ENCODE assay signal across 14 cellular contexts in the genomic region with DNA sequence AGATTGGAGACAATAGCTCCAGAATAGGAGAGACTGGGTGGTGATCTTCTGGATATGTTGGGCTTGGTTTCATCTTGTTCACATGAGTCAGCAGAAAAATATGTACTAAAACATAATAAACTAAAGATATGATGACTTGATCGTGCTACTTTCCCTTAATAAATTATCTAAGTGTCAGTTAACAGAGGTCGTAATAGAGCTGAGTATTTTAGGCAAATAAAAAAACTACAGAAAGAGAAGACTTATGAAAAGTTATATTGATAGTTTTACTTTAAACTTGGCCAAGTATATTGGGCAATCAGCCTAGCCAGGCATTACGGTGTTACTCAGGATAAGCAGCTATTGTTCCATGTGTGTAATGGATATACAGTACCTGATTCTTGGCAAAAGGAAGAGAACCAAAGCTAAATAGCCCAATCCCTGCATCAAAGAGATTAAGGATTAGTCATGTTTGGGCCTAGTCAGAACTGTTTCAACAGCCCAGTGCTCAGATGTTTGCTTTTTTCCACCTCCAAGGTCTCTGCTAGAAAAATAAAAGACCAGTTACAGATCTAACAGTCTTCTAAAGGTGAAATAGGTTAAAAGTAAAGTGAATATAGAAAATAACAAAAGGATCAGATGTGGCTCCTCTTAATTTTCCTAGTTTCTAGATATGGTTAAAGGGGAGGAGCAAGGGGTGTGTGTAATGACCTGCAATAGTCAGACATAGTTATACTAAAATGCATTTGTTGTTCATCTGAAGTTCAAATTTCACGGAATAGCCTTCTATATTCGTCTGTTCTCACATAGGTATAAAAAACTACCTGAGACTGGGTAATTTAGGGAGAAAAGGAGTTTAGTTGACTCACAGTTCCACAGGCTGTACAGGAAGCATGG.
DNase-seq lines count a peak whose midpoint lies in the region; FAIRE-seq and TF ChIP-seq lines count a peak whose summit lies in the region.
"Had no signal": no experiment of that assay in that cellular context is flagged by ENCODE, and none has a peak within 500 bp of the region (broad histone marks: within the 10 kb centered on the region; RNA-seq: fewer than 3 reads in every experiment).

No MANE protein-coding gene starts in this region.

- 40 to 46% (median 42%) methylated on average over 5 of the region's 5 CpGs for WGBS in adrenal gland, 4 donors

- TF ChIP-seq POLR2A in adrenal gland (IDR thresholded peaks at IDR 0.05) (no peak), GM12892 (IDR thresholded peaks at IDR 0.05; ENCODE audit: low read depth, low read length) (no peak)

- H3K9me3 ChIP-seq in adrenal gland (replicated peaks in 1 of 3) (no peaks in the 10 kb centered on the region), tibial artery (no peaks in the 10 kb centered on the region)
- H3K9me3 ChIP-seq: sigmoid colon, vagina had no signal

- H3K27ac ChIP-seq in adrenal gland (peak overlapping the region; percentile 53 to 71 (median 66)), tibial artery (peak overlapping the region; percentile 27 to 56)
- H3K27ac ChIP-seq: sigmoid colon, vagina, VCaP had no signal

- TF ChIP-seq CTCF in adrenal gland (IDR thresholded peaks at IDR 0.05): no peak
- no peak for TF ChIP-seq CTCF in fibroblast of villous mesenchyme (IDR thresholded peaks at IDR 0.05; ENCODE audit: insufficient read depth, low read depth, low read length)
- TF ChIP-seq CTCF in tibial artery (IDR thresholded peaks at IDR 0.05): no peak

- intact Hi-C loops in adrenal gland (cut with DNase I): no loop called here
- intact Hi-C loops in tibial artery (cut with DNase I; ENCODE audit: low total_unique reads): no loop called here

- DNase-seq in HTR-8/SVneo (ENCODE audit: insufficient read length, low spot score) (peak; percentile 34), adrenal gland (peak in 4 of 7 donors; percentile 18 to 40 (median 34)), fibroblast of villous mesenchyme (ENCODE audit: low read depth) (peak; percentile 58), tibial artery (no peak), NOMO-1 (lab: John Stamatoyannopoulos, UW; ENCODE audit: unreplicated experiment in 2 of 2) (no peak), GM12892 (ENCODE audit: insufficient read length) (no peak)
- DNase-seq in activated naive CD4-positive, alpha-beta T cell (lab: John Stamatoyannopoulos, UW): no peak
- DNase-seq: activated T-cell treated with anti-CD3 and anti-CD28 coated beads, Interleukin-2, amount 50 U/mL, for 4 hours; hypothalamus; NCI-H2171; RPMI8226; sigmoid colon had no signal

- no peak overlapping the region for H3K4me3 ChIP-seq in adrenal gland
- no peak overlapping the region for H3K4me3 ChIP-seq in fibroblast of villous mesenchyme (ENCODE audit: low read depth, low read length)
- H3K4me3 ChIP-seq in tibial artery: no peak overlapping the region
- H3K4me3 ChIP-seq: sigmoid colon, vagina had no signal

- FAIRE-seq in HTR-8/SVneo (lab: Jason Lieb, UNC) (no peak), GM12892 (lab: Jason Lieb, UNC) (no peak)

- H3K27me3 ChIP-seq in adrenal gland (no peaks in the 10 kb centered on the region), tibial artery (no peaks in the 10 kb centered on the region)
- H3K27me3 ChIP-seq: sigmoid colon, vagina had no signal

- H3K4me1 ChIP-seq in adrenal gland (replicated peaks in 1 of 2) (peaks cover 10 to 14% of the 10 kb centered on the region in 2 donors), tibial artery (peaks cover 0 to 16% (median 0%) of the 10 kb centered on the region in 4 donors)
- H3K4me1 ChIP-seq: sigmoid colon had no signal

- no peaks in the 10 kb centered on the region for H3K36me3 ChIP-seq in adrenal gland (replicated peaks in 1 of 2)
- no peaks in the 10 kb centered on the region for H3K36me3 ChIP-seq in tibial artery
- H3K36me3 ChIP-seq: sigmoid colon, vagina had no signal

Comparison
In these comparisons a context has a peak if more than half of its experiments do, and no peak if none do; other contexts are left out.
1. DNase-seq: peak in HTR-8/SVneo (single experiment), adrenal gland (4 of 7) and fibroblast of villous mesenchyme (single experiment); none in tibial artery (0 of 2), NOMO-1 (0 of 2), activated naive CD4-positive, alpha-beta T cell (0 of 4) and GM12892 (single experiment).